Comparison of ENCODE assay signal across 8 cellular contexts in genomic region chr11:96306600-96306932, GRCh38. TPM values are rescaled to one million over a fixed set of nuclear protein-coding genes. Genes with fewer than 3 reads are reported as not detected.
DNase-seq lines count a peak whose midpoint lies in the region; ATAC-seq and TF ChIP-seq lines count a peak whose summit lies in the region.

No MANE protein-coding gene starts in this region.

- no peak for TF ChIP-seq POLR2A in gastroesophageal sphincter (IDR thresholded peaks at IDR 0.05)

- 0 to 2% methylated on average over 3 of the region's 3 CpGs for WGBS in gastroesophageal sphincter (ENCODE audit: low coverage in 1 of 2), 2 donors

- no peak for TF ChIP-seq CTCF in GM23338 (conservative IDR thresholded peaks at IDR 0.05; ENCODE audit: low read depth in 2 of 2)
- TF ChIP-seq CTCF in WTC11 (IDR thresholded peaks at IDR 0.05), result no peak
- TF ChIP-seq CTCF in gastroesophageal sphincter (IDR thresholded peaks at IDR 0.05), result no peak

- H3F3A ChIP-seq in GM23338 (replicated peaks; ENCODE audit: low read depth), result no peaks in the 10 kb centered on the region

- H2AFZ ChIP-seq in GM23338, result no peak overlapping the region

- ATAC-seq in GM23338 (no peak), WTC11 (no peak), gastroesophageal sphincter (no peak), GM18858 (IDR thresholded peaks at IDR 0.05; ENCODE audit: unreplicated experiment) (no peak)

- peaks cover 39% of the 10 kb centered on the region for H3K4me1 ChIP-seq in GM23338 (ENCODE audit: insufficient read depth)
- peaks cover 29 to 87% (median 37%) of the 10 kb centered on the region in 3 donors for H3K4me1 ChIP-seq in gastroesophageal sphincter

- peaks cover 4% of the 10 kb centered on the region; the same call in 1 of the 2 replicates for H3K79me2 ChIP-seq in GM23338 (replicated peaks; ENCODE audit: insufficient read depth)

- H3K9me2 ChIP-seq in GM23338 (ENCODE audit: insufficient read depth), result no peaks in the 10 kb centered on the region

- POLR2A ChIA-PET in WTC11 (lab: Charles Lee), result no interaction called here

- H3K4me1 Mint-ChIP-seq in GM23338 (peaks cover 36% of the 10 kb centered on the region), WTC11 (peaks cover 36% of the 10 kb centered on the region)

- H3K27ac Mint-ChIP-seq in GM23338 (peak overlapping the region; percentile 40; the same call in 1 of the 2 replicates), WTC11 (peak overlapping the region; percentile 66; the same call in 1 of the 2 replicates)

- no peaks in the 10 kb centered on the region for H3K27me3 ChIP-seq in GM23338 (ENCODE audit: insufficient read depth)
- H3K27me3 ChIP-seq in gastroesophageal sphincter, result no peaks in the 10 kb centered on the region

- CTCF ChIA-PET in WTC11 (lab: Charles Lee), result interaction anchor here (1.7 to 2.5 kb wide), 3 partner anchors 26 to 37 kb away, joined by 4 to 14 read pairs (median 7); partner anchors contain the start of gene MAML2

- H3K4me2 ChIP-seq in GM23338, result peak overlapping the region; percentile 64

- H3K27ac ChIP-seq in GM23338 (ENCODE audit: low read depth) (peak overlapping the region; percentile 46; the same call in 1 of the 2 replicates), gastroesophageal sphincter (peak overlapping the region; percentile 79 to 87 (median 84))

- no peak for TF ChIP-seq EP300 in gastroesophageal sphincter (IDR thresholded peaks at IDR 0.05)

- H3K36me3 Mint-ChIP-seq in GM23338 (ENCODE audit: low read depth) (no peaks in the 10 kb centered on the region), WTC11 (no peaks in the 10 kb centered on the region)

- no peaks in the 10 kb centered on the region for H4K20me1 ChIP-seq in GM23338 (replicated peaks; ENCODE audit: insufficient read depth)

- H3K36me3 ChIP-seq in GM23338 (ENCODE audit: insufficient read depth) (no peaks in the 10 kb centered on the region), gastroesophageal sphincter (no peaks in the 10 kb centered on the region)

- no peaks in the 10 kb centered on the region for H3K9me3 ChIP-seq in gastroesophageal sphincter

- no peak overlapping the region for H3K4me3 ChIP-seq in GM23338
- H3K4me3 ChIP-seq in gastroesophageal sphincter, result peak overlapping the region; percentile 34 to 37
- H3K4me3 ChIP-seq in skeletal muscle cell (ENCODE audit: low read depth, low read length), result peak overlapping the region; percentile 37

- DNase-seq in GM23338 (ENCODE audit: low spot score), result no peak
- no peak for DNase-seq in WTC11 (ENCODE audit: low spot score)
- no peak for DNase-seq in skeletal muscle cell (ENCODE audit: low read depth)
- no peak for DNase-seq in NCI-H2171 treated with DMSO at 0.1 percent for 48 hours (lab: John Stamatoyannopoulos, UW)
- no peak for DNase-seq in hippocampal formation (lab: John Stamatoyannopoulos, UW)
- no peak for DNase-seq in effector CD8-positive, alpha-beta T cell (lab: John Stamatoyannopoulos, UW)

- H3K9me3 Mint-ChIP-seq in GM23338 (no peaks in the 10 kb centered on the region), WTC11 (no peaks in the 10 kb centered on the region)

- H3K4me3 Mint-ChIP-seq in GM23338 (no peak overlapping the region), WTC11 (no peak overlapping the region)

- H3K27me3 Mint-ChIP-seq in GM23338 (ENCODE audit: insufficient read depth, low read depth, poor library complexity), result no peaks in the 10 kb centered on the region
- H3K27me3 Mint-ChIP-seq in WTC11 (ENCODE audit: low read depth), result no peaks in the 10 kb centered on the region

TF ChIP-seq in GM23338, 12 proteins besides CTCF, POLR2A, EP300 and RAD21 (continues in another document):
- TF ChIP-seq ZNF114 (CRISPR knock-in tag; IDR thresholded peaks at IDR 0.05), result no peak
- TF ChIP-seq EZH2phosphoT487 (IDR thresholded peaks at IDR 0.05; ENCODE audit: unreplicated experiment), result no peak
- TF ChIP-seq EZH2 (IDR thresholded peaks at IDR 0.05; ENCODE audit: low read depth, unreplicated experiment), result no peak

TF ChIP-seq in WTC11, 78 proteins besides CTCF, POLR2A, EP300 and RAD21 (continues in another document):
- no peak for TF ChIP-seq ZNF532 (CRISPR knock-in tag; IDR thresholded peaks at IDR 0.05; ENCODE audit: borderline replicate concordance)
- TF ChIP-seq AFF4 (CRISPR knock-in tag; IDR thresholded peaks at IDR 0.05; ENCODE audit: borderline replicate concordance), result no peak
- no peak for TF ChIP-seq PREB (CRISPR knock-in tag; IDR thresholded peaks at IDR 0.05; ENCODE audit: borderline replicate concordance)
- TF ChIP-seq NFE2L1 (CRISPR knock-in tag; IDR thresholded peaks at IDR 0.05), result no peak
- no peak for TF ChIP-seq OVOL2 (CRISPR knock-in tag; IDR thresholded peaks at IDR 0.05; ENCODE audit: borderline replicate concordance)
- TF ChIP-seq FOXK1 (CRISPR knock-in tag; IDR thresholded peaks at IDR 0.05), result no peak
- TF ChIP-seq NR1H2 (CRISPR knock-in tag; IDR thresholded peaks at IDR 0.05), result no peak
- no peak for TF ChIP-seq SP1 (CRISPR knock-in tag; conservative IDR thresholded peaks at IDR 0.05)
- TF ChIP-seq FOXJ3 (CRISPR knock-in tag; IDR thresholded peaks at IDR 0.05; ENCODE audit: borderline replicate concordance), result no peak
- no peak for TF ChIP-seq NFATC4 (CRISPR knock-in tag; IDR thresholded peaks at IDR 0.05)

RNA-seq across cellular contexts. Expression of gene MAML2, which starts 36.4 kb away (rescaled TPM):
- total RNA-seq in GM23338 (2014; rRNA removed; shearing (Covaris generic)), result 5.7 and 7.1 TPM in 2 replicates
- 1.7 and 2.0 TPM in 2 replicates for polyA plus RNA-seq in GM23338 (2016; fragmentation: Nextera tagmentation; extraction: Ambion mirVana)
- total RNA-seq in WTC11 (2021) (5.1 to 8.1 TPM (median 5.2 TPM) in 3 replicates), gastroesophageal sphincter (10 to 100 TPM; 15.8 to 31.8 (median 23.7) TPM)
